In genomic region chr10:99450624-99451498, GRCh38 we compare ENCODE assay signal across 1 cellular context.
TF ChIP-seq lines count a peak whose summit lies in the region.

No MANE protein-coding gene starts in this region.

TF ChIP-seq in HepG2, 621 proteins besides CTCF, POLR2A, EP300 and RAD21 (continued from another document and continues in another):
- no peak for TF ChIP-seq ZNF530 (CRISPR knock-in tag; IDR thresholded peaks at IDR 0.05; ENCODE audit: low read depth)
- TF ChIP-seq, protein P1, sequence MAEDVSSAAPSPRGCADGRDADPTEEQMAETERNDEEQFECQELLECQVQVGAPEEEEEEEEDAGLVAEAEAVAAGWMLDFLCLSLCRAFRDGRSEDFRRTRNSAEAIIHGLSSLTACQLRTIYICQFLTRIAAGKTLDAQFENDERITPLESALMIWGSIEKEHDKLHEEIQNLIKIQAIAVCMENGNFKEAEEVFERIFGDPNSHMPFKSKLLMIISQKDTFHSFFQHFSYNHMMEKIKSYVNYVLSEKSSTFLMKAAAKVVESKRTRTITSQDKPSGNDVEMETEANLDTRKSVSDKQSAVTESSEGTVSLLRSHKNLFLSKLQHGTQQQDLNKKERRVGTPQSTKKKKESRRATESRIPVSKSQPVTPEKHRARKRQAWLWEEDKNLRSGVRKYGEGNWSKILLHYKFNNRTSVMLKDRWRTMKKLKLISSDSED (CRISPR knock-in tag; IDR thresholded peaks at IDR 0.05): no peak
- no peak for TF ChIP-seq HES4 (CRISPR knock-in tag; IDR thresholded peaks at IDR 0.05; ENCODE audit: borderline replicate concordance)
- peak; percentile 56; the same call in 1 of the 2 replicates for TF ChIP-seq HDAC1 (CRISPR knock-in tag; IDR thresholded peaks at IDR 0.05)
- TF ChIP-seq BCL6 (CRISPR knock-in tag; IDR thresholded peaks at IDR 0.05): peak; percentile 68
- no peak for TF ChIP-seq ZFP36L2 (CRISPR knock-in tag; IDR thresholded peaks at IDR 0.05)
- no peak for TF ChIP-seq ZNF777 (CRISPR knock-in tag; IDR thresholded peaks at IDR 0.05)
- TF ChIP-seq RFX3 (CRISPR knock-in tag; IDR thresholded peaks at IDR 0.05): no peak
- TF ChIP-seq ZNF337 (CRISPR knock-in tag; IDR thresholded peaks at IDR 0.05; ENCODE audit: borderline replicate concordance, low read depth): no peak
- TF ChIP-seq ZNF614 (CRISPR knock-in tag; IDR thresholded peaks at IDR 0.05; ENCODE audit: borderline replicate concordance): no peak
- TF ChIP-seq JUN (CRISPR knock-in tag; IDR thresholded peaks at IDR 0.05): no peak
- no peak for TF ChIP-seq ZFAT (CRISPR knock-in tag; conservative IDR thresholded peaks at IDR 0.05)
- no peak for TF ChIP-seq TCF7 (IDR thresholded peaks at IDR 0.05; ENCODE audit: low read depth)
- TF ChIP-seq USF2 (IDR thresholded peaks at IDR 0.05; ENCODE audit: low read depth, low read length): no peak
- TF ChIP-seq USF2 (CRISPR knock-in tag; IDR thresholded peaks at IDR 0.05; ENCODE audit: borderline replicate concordance): no peak
- TF ChIP-seq HNRNPUL1 (IDR thresholded peaks at IDR 0.05; ENCODE audit: low read depth, low read length): no peak
- TF ChIP-seq TFE3 (CRISPR knock-in tag; IDR thresholded peaks at IDR 0.05): no peak
- no peak for TF ChIP-seq ARNT2 (CRISPR knock-in tag; IDR thresholded peaks at IDR 0.05; ENCODE audit: low read depth)
- no peak for TF ChIP-seq MAFF (IDR thresholded peaks at IDR 0.05; ENCODE audit: low read depth, low read length)
- TF ChIP-seq SP2 (CRISPR knock-in tag; IDR thresholded peaks at IDR 0.05): no peak
- TF ChIP-seq HIVEP1 (CRISPR knock-in tag; IDR thresholded peaks at IDR 0.05): no peak
- 0 out of 2 replicates have a peak, but pooled peaks have one; percentile 42 for TF ChIP-seq SMYD3 (CRISPR knock-in tag; IDR thresholded peaks at IDR 0.05)
- no peak for TF ChIP-seq TSC22D2 (CRISPR knock-in tag; IDR thresholded peaks at IDR 0.05; ENCODE audit: borderline replicate concordance)
- no peak for TF ChIP-seq ZNF691 (CRISPR knock-in tag; IDR thresholded peaks at IDR 0.05; ENCODE audit: borderline replicate concordance, low read depth)
- TF ChIP-seq ARID5B (CRISPR knock-in tag; IDR thresholded peaks at IDR 0.05): peak; percentile 64
- TF ChIP-seq ATF1 (CRISPR knock-in tag; IDR thresholded peaks at IDR 0.05): no peak
- no peak for TF ChIP-seq CREM (IDR thresholded peaks at IDR 0.05)
- TF ChIP-seq CREM (CRISPR knock-in tag; IDR thresholded peaks at IDR 0.05): no peak
- TF ChIP-seq ZNF276 (CRISPR knock-in tag; IDR thresholded peaks at IDR 0.05; ENCODE audit: low read depth): no peak
- no peak for TF ChIP-seq FLYWCH1 (CRISPR knock-in tag; IDR thresholded peaks at IDR 0.05)
- TF ChIP-seq, protein P2, sequence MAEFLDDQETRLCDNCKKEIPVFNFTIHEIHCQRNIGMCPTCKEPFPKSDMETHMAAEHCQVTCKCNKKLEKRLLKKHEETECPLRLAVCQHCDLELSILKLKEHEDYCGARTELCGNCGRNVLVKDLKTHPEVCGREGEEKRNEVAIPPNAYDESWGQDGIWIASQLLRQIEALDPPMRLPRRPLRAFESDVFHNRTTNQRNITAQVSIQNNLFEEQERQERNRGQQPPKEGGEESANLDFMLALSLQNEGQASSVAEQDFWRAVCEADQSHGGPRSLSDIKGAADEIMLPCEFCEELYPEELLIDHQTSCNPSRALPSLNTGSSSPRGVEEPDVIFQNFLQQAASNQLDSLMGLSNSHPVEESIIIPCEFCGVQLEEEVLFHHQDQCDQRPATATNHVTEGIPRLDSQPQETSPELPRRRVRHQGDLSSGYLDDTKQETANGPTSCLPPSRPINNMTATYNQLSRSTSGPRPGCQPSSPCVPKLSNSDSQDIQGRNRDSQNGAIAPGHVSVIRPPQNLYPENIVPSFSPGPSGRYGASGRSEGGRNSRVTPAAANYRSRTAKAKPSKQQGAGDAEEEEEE (CRISPR knock-in tag; IDR thresholded peaks at IDR 0.05; ENCODE audit: borderline replicate concordance): no peak
- TF ChIP-seq HIC2 (CRISPR knock-in tag; IDR thresholded peaks at IDR 0.05; ENCODE audit: low read depth): no peak
- TF ChIP-seq SNAPC2 (CRISPR knock-in tag; IDR thresholded peaks at IDR 0.05): 0 out of 2 replicates have a peak, but pooled peaks have one; percentile 36
- no peak for TF ChIP-seq RFX1 (IDR thresholded peaks at IDR 0.05)
- peak; percentile 9 for TF ChIP-seq PHF5A (CRISPR knock-in tag; IDR thresholded peaks at IDR 0.05; ENCODE audit: low read depth, unreplicated experiment)
- TF ChIP-seq ATF2 (CRISPR knock-in tag; IDR thresholded peaks at IDR 0.05): peak; percentile 24; the same call in 1 of the 2 replicates
- peak; percentile 62 for TF ChIP-seq MIXL1 (CRISPR knock-in tag; IDR thresholded peaks at IDR 0.05)
- no peak for TF ChIP-seq RBM39 (IDR thresholded peaks at IDR 0.05; ENCODE audit: low read depth, low read length, poor library complexity, severe bottlenecking)
- peak; percentile 40; the same call in 1 of the 2 replicates for TF ChIP-seq NCOA2 (CRISPR knock-in tag; IDR thresholded peaks at IDR 0.05)
- 0 out of 2 replicates have a peak, but pooled peaks have one; percentile 30 for TF ChIP-seq HMG20B (CRISPR knock-in tag; conservative IDR thresholded peaks at IDR 0.05)
- no peak for TF ChIP-seq ZNF75D (CRISPR knock-in tag; IDR thresholded peaks at IDR 0.05; ENCODE audit: borderline replicate concordance)
- TF ChIP-seq, protein P3, sequence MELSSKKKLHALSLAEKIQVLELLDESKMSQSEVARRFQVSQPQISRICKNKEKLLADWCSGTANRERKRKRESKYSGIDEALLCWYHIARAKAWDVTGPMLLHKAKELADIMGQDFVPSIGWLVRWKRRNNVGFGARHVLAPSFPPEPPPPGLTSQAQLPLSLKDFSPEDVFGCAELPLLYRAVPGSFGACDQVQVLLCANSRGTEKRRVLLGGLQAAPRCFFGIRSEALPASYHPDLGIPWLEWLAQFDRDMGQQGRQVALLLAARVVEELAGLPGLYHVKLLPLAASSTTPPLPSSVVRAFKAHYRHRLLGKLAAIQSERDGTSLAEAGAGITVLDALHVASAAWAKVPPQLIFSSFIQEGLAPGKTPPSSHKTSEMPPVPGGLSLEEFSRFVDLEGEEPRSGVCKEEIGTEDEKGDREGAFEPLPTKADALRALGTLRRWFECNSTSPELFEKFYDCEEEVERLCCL (CRISPR knock-in tag; IDR thresholded peaks at IDR 0.05; ENCODE audit: borderline replicate concordance): no peak
- no peak for TF ChIP-seq ZFP36 (IDR thresholded peaks at IDR 0.05; ENCODE audit: borderline replicate concordance, low read depth, low read length, partially characterized antibody)
- TF ChIP-seq FOXK1 (CRISPR knock-in tag; IDR thresholded peaks at IDR 0.05; ENCODE audit: borderline replicate concordance, low read depth): peak; percentile 40; the same call in 1 of the 2 replicates
